34 cellular contexts compared by ENCODE assay signal in the genomic region with DNA sequence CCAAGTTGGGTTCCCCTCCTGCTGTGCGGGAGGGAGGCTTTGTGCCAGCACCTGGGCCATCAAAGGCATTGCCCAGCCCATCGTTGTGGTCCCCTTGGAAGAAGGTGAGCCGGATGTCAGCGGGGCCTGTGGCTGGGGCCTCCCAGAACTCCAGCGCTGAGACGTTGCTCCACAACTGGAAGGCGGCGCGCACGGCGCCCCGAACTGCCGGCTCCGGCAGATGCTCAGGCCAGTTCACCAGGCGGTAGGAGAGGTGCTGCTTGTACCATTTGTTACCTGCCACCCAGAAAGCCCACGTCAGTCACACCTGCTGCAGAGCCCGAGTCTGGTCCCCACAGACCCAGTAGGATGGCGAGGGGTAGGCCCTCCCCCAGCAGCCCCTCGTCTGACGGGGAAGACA. TPM values are rescaled to one million over a fixed set of nuclear protein-coding genes. Genes with fewer than 3 reads are reported as not detected.
DNase-seq lines count a peak whose midpoint lies in the region; TF ChIP-seq lines count a peak whose summit lies in the region.
"Had no signal": no experiment of that assay in that cellular context is flagged by ENCODE, and none has a peak within 500 bp of the region (broad histone marks: within the 10 kb centered on the region; RNA-seq: fewer than 3 reads in every experiment).

No MANE protein-coding gene starts in this region.

- H2BK15ac ChIP-seq in mesenchymal stem cell (ENCODE audit: low read depth, poor library complexity, severe bottlenecking) (peak overlapping the region; percentile 31), mesendoderm (replicated peaks; ENCODE audit: low read depth) (no peak overlapping the region)

- peak overlapping the region; percentile 97 for H3K27ac Mint-ChIP-seq in chondrocyte (ENCODE audit: unreplicated experiment)
- H3K27ac Mint-ChIP-seq: activated CD4-positive, alpha-beta T cell treated with anti-CD3 and anti-CD28 coated beads for 36 hours; activated naive CD8-positive, alpha-beta T cell treated with anti-CD3 and anti-CD28 coated beads, Interleukin-2, amount 10 ng/mL, durations not matched to agents 7 days and 5 days; T-helper 2 cell treated with Interferon-gamma antibody and Interleukin-4, amounts not matched to agents 5 μg/mL and 100 μg/mL, for 36 hours had no signal

- H3K27me3 ChIP-seq in BLaER1 = no peaks in the 10 kb centered on the region
- H3K27me3 ChIP-seq in mesenchymal stem cell (ENCODE audit: control insufficient read depth in 1 of 2, insufficient read depth in 1 of 2, low read length in 2 of 2) = peaks cover 40 to 79% of the 10 kb centered on the region in 2 experiments
- H3K27me3 ChIP-seq in stomach smooth muscle (ENCODE audit: control insufficient read depth in 1 of 2, insufficient read depth in 2 of 2, low read length in 2 of 2) = no peaks in the 10 kb centered on the region
- H3K27me3 ChIP-seq in mesendoderm (ENCODE audit: insufficient read depth, low read length, poor library complexity) = no peaks in the 10 kb centered on the region
- H3K27me3 ChIP-seq in brain microvascular endothelial cell (replicated peaks) = no peaks in the 10 kb centered on the region

- H4K91ac ChIP-seq in mesenchymal stem cell (ENCODE audit: low read length) = peak overlapping the region; percentile 9

- no peaks in the 10 kb centered on the region for H3K79me2 ChIP-seq in mesendoderm (ENCODE audit: control insufficient read depth, insufficient read depth, low read length)

- DNase-seq in chondrocyte (ENCODE audit: low spot score) (no peak), mesenchymal stem cell (no peak), ACHN (no peak), mesendoderm (no peak), brain microvascular endothelial cell (no peak)
- no peak for DNase-seq in activated naive CD4-positive, alpha-beta T cell treated with anti-CD3 and anti-CD28 coated beads, Interleukin-2, amount 50 U/mL, for 16 hours
- DNase-seq: activated CD4-positive, alpha-beta T cell treated with anti-CD3 and anti-CD28 coated beads for 36 hours; activated effector memory CD4-positive, alpha-beta T cell treated with anti-CD3 and anti-CD28 coated beads, Interleukin-2, amount 50 U/mL, for 16 hours; activated naive CD8-positive, alpha-beta T cell treated with anti-CD3 and anti-CD28 coated beads, Interleukin-2, amount 10 ng/mL, durations not matched to agents 7 days and 5 days; activated T-cell treated with anti-CD3 and anti-CD28 coated beads for 4 hours; AML-193; cerebellar nuclear complex; DMS153; effector CD4-positive, alpha-beta T cell; GOT3; head of caudate nucleus; MV-4-11; NCI-H1694; NCI-H510A treated with DMSO at 0.1 percent for 48 hours; PC-9; Right ventricle myocardium superior; stimulated activated naive CD8-positive, alpha-beta T cell treated with anti-CD3 and anti-CD28 coated beads, Interleukin-15, Interleukin-2, amounts not matched to agents 100 U/mL and 50 U/mL, for 24 hours had no signal

- H2AFZ ChIP-seq in mesenchymal stem cell (ENCODE audit: low read depth, low read length) = no peak overlapping the region
- H2AFZ ChIP-seq: PC-9 had no signal

- H3K4me1 ChIP-seq in BLaER1 (peaks cover 43% of the 10 kb centered on the region), mesenchymal stem cell (ENCODE audit: control insufficient read depth, insufficient read depth, low read depth, low read length) (peaks cover 4% of the 10 kb centered on the region), stomach smooth muscle (ENCODE audit: control insufficient read depth, insufficient read depth, low read length) (peaks cover 42% of the 10 kb centered on the region), mesendoderm (ENCODE audit: control insufficient read depth, low read depth, low read length) (no peaks in the 10 kb centered on the region)

- peak overlapping the region in 1 of 2 experiments; percentile 89 for H3K14ac ChIP-seq in mesenchymal stem cell (ENCODE audit: low read length in 2 of 2)

- no peaks in the 10 kb centered on the region for H3K36me3 ChIP-seq in BLaER1
- H3K36me3 ChIP-seq in mesenchymal stem cell (ENCODE audit: control insufficient read depth in 1 of 2, insufficient read depth in 2 of 2, low read depth in 1 of 2, low read length in 2 of 2) = no peaks in the 10 kb centered on the region
- peaks cover 3 to 5% of the 10 kb centered on the region in 2 donors for H3K36me3 ChIP-seq in stomach smooth muscle (ENCODE audit: control insufficient read depth in 2 of 2, insufficient read depth in 2 of 2, low read length in 2 of 2)
- H3K36me3 ChIP-seq in mesendoderm (ENCODE audit: control insufficient read depth, insufficient read depth, low read length) = no peaks in the 10 kb centered on the region
- H3K36me3 ChIP-seq in brain microvascular endothelial cell (replicated peaks) = no peaks in the 10 kb centered on the region

- peaks cover 36% of the 10 kb centered on the region for H3K4me1 Mint-ChIP-seq in chondrocyte (ENCODE audit: low read depth)
- H3K4me1 Mint-ChIP-seq: activated CD4-positive, alpha-beta T cell treated with anti-CD3 and anti-CD28 coated beads for 36 hours; activated naive CD8-positive, alpha-beta T cell treated with anti-CD3 and anti-CD28 coated beads, Interleukin-2, amount 10 ng/mL, durations not matched to agents 7 days and 5 days had no signal

- H3K4me3 ChIP-seq in BLaER1 (peak overlapping the region; percentile 32; the same call in 1 of the 2 replicates), mesenchymal stem cell (ENCODE audit: insufficient read depth in 1 of 2, low read depth in 1 of 2, low read length in 2 of 2) (no peak overlapping the region), stomach smooth muscle (ENCODE audit: low read length in 2 of 2) (no peak overlapping the region), mesendoderm (ENCODE audit: low read length) (no peak overlapping the region), brain microvascular endothelial cell (ENCODE audit: low read depth, low read length) (no peak overlapping the region)
- H3K4me3 ChIP-seq: lung, PC-9 had no signal

- H3K9me3 Mint-ChIP-seq in chondrocyte (ENCODE audit: low read depth) = no peaks in the 10 kb centered on the region
- H3K9me3 Mint-ChIP-seq: activated naive CD8-positive, alpha-beta T cell treated with anti-CD3 and anti-CD28 coated beads, Interleukin-2, amount 10 ng/mL, durations not matched to agents 7 days and 5 days; T-helper 2 cell treated with Interferon-gamma antibody and Interleukin-4, amounts not matched to agents 5 μg/mL and 100 μg/mL, for 36 hours had no signal

- in situ Hi-C loops in ACHN (cut with HindIII; ENCODE audit: low pct_ligation_motif_present, low pct_unique_long_range_greater_than_20kb, low sequenced_read_pairs) (no loop called here), brain microvascular endothelial cell (cut with HindIII; ENCODE audit: low pct_ligation_motif_present, low sequenced_read_pairs) (no loop called here)

- TF ChIP-seq CTCF in chondrocyte (IDR thresholded peaks at IDR 0.05) (no peak), brain microvascular endothelial cell (IDR thresholded peaks at IDR 0.05; ENCODE audit: low read depth, low read length, missing control alignments) (no peak)

- WGBS in mesenchymal stem cell = 92% methylated on average over 20 of the region's 20 CpGs
- WGBS in mesendoderm (ENCODE audit: extremely low coverage, insufficient coverage, low lambda C conversion rate) = no CpG with 5 or more reads among the region's 20 CpGs

- H3K9ac ChIP-seq in BLaER1 = peak overlapping the region; percentile 71
- H3K9ac ChIP-seq in mesenchymal stem cell (ENCODE audit: low read length) = no peak overlapping the region
- peak overlapping the region; percentile 34 to 64 for H3K9ac ChIP-seq in stomach smooth muscle (ENCODE audit: low read length in 2 of 2)
- no peak overlapping the region for H3K9ac ChIP-seq in mesendoderm (ENCODE audit: low read length)

- H3K4ac ChIP-seq in mesenchymal stem cell (ENCODE audit: low read depth in 1 of 2, low read length in 2 of 2) (no peak overlapping the region), mesendoderm (ENCODE audit: low read depth, low read length) (no peak overlapping the region)

- no peaks in the 10 kb centered on the region for H4K20me1 ChIP-seq in BLaER1

- no peak overlapping the region for H4K5ac ChIP-seq in mesendoderm (ENCODE audit: low read length)

- H2BK5ac ChIP-seq in mesenchymal stem cell (ENCODE audit: low read depth, low read length, poor library complexity, severe bottlenecking) (no peak overlapping the region), mesendoderm (ENCODE audit: low read length) (no peak overlapping the region)

- H3K18ac ChIP-seq in mesenchymal stem cell (ENCODE audit: low read depth in 1 of 2, low read length in 2 of 2) = peak overlapping the region; percentile 38 to 46
- H3K18ac ChIP-seq in mesendoderm (ENCODE audit: low read length) = no peak overlapping the region

- no peaks in the 10 kb centered on the region for H3K9me3 ChIP-seq in BLaER1
- H3K9me3 ChIP-seq in mesenchymal stem cell (ENCODE audit: control insufficient read depth, low read length) = no peaks in the 10 kb centered on the region
- no peaks in the 10 kb centered on the region for H3K9me3 ChIP-seq in stomach smooth muscle (ENCODE audit: control insufficient read depth in 2 of 2, low read length in 2 of 2)

- H2AK5ac ChIP-seq in mesenchymal stem cell (ENCODE audit: low read length, severe bottlenecking) = no peak overlapping the region
- H2AK5ac ChIP-seq in mesendoderm (ENCODE audit: low read length) = no peak overlapping the region

- H3K23ac ChIP-seq in mesenchymal stem cell (ENCODE audit: low read length in 2 of 2) (no peak overlapping the region), mesendoderm (ENCODE audit: low read length) (no peak overlapping the region)

- H3K4me2 ChIP-seq in BLaER1 = peak overlapping the region; percentile 85
- no peak overlapping the region for H3K4me2 ChIP-seq in mesenchymal stem cell (ENCODE audit: low read length, poor library complexity, severe bottlenecking)
- H3K4me2 ChIP-seq in mesendoderm (ENCODE audit: low read length) = no peak overlapping the region
- H3K4me2 ChIP-seq: PC-9 had no signal

- no peaks in the 10 kb centered on the region for H3K36me3 Mint-ChIP-seq in chondrocyte (ENCODE audit: low read depth)
- H3K36me3 Mint-ChIP-seq: activated naive CD8-positive, alpha-beta T cell treated with anti-CD3 and anti-CD28 coated beads, Interleukin-2, amount 10 ng/mL, durations not matched to agents 7 days and 5 days had no signal

- H3K27me3 Mint-ChIP-seq in chondrocyte (ENCODE audit: low read depth) = no peaks in the 10 kb centered on the region

- H2BK12ac ChIP-seq in mesenchymal stem cell (ENCODE audit: low read length in 2 of 2) = peak overlapping the region; percentile 53 to 85

- H3K79me1 ChIP-seq in mesenchymal stem cell (replicated peaks; ENCODE audit: low read length, poor library complexity, severe bottlenecking) (no peaks in the 10 kb centered on the region), mesendoderm (ENCODE audit: low read length) (no peaks in the 10 kb centered on the region)

- no peak overlapping the region for H2BK120ac ChIP-seq in mesenchymal stem cell (ENCODE audit: low read depth, low read length)
- no peak overlapping the region for H2BK120ac ChIP-seq in mesendoderm (ENCODE audit: low read depth, low read length)

- H3K56ac ChIP-seq in mesendoderm (ENCODE audit: low read length) = no peak overlapping the region

- no peak overlapping the region for H3K4me3 Mint-ChIP-seq in chondrocyte (ENCODE audit: unreplicated experiment)
- H3K4me3 Mint-ChIP-seq: activated CD4-positive, alpha-beta T cell treated with anti-CD3 and anti-CD28 coated beads for 36 hours; activated naive CD8-positive, alpha-beta T cell treated with anti-CD3 and anti-CD28 coated beads, Interleukin-2, amount 10 ng/mL, durations not matched to agents 7 days and 5 days; T-helper 2 cell treated with Interferon-gamma antibody and Interleukin-4, amounts not matched to agents 5 μg/mL and 100 μg/mL, for 36 hours had no signal

- H4K8ac ChIP-seq in mesenchymal stem cell (ENCODE audit: low read length) (no peak overlapping the region), mesendoderm (ENCODE audit: low read depth, low read length) (no peak overlapping the region)

- H3K27ac ChIP-seq in BLaER1 (peak overlapping the region; percentile 86), mesenchymal stem cell (ENCODE audit: low read length, poor library complexity, severe bottlenecking) (no peak overlapping the region), stomach smooth muscle (ENCODE audit: low read length) (peak overlapping the region; percentile 99), mesendoderm (ENCODE audit: low read depth, low read length) (no peak overlapping the region), brain microvascular endothelial cell (no peak overlapping the region)
- H3K27ac ChIP-seq: HL-60, PC-9 had no signal

RNA-seq across cellular contexts. Expression of gene C17orf50, which starts 12.4 kb away (rescaled TPM):
- total RNA-seq in chondrocyte = not detected in 3 replicates
- not detected for polyA plus RNA-seq in mesenchymal stem cell (2013, experiment 1 of 2)
- polyA plus RNA-seq in mesenchymal stem cell (2013, experiment 2 of 2) = not detected
- not detected for polyA plus RNA-seq in mesendoderm (2013, experiment 1 of 2)
- polyA plus RNA-seq in mesendoderm (2013, experiment 2 of 2) = not detected
- total RNA-seq: A172; activated CD4-positive, alpha-beta T cell treated with anti-CD3 and anti-CD28 coated beads for 36 hours; activated naive CD8-positive, alpha-beta T cell treated with anti-CD3 and anti-CD28 coated beads, Interleukin-2, amount 10 ng/mL, durations not matched to agents 7 days and 5 days; fibroblast of villous mesenchyme; LHCN-M2; mucosa of gallbladder; PC-9; progenitor cell of endocrine pancreas; Right ventricle myocardium superior; urinary bladder had no signal
- polyA plus RNA-seq: keratinocyte, urinary bladder had no signal

RNA-seq across cellular contexts. Expression of gene GAS2L2, which starts 20.1 kb away (rescaled TPM):
- not detected in 3 replicates for total RNA-seq in chondrocyte
- not detected for polyA plus RNA-seq in mesenchymal stem cell (2013, experiment 1 of 2)
- not detected for polyA plus RNA-seq in mesenchymal stem cell (2013, experiment 2 of 2)
- 0.03 TPM for polyA plus RNA-seq in mesendoderm (2013, experiment 1 of 2)
- 0.01 TPM for polyA plus RNA-seq in mesendoderm (2013, experiment 2 of 2)
- total RNA-seq: A172, fibroblast of villous mesenchyme, LHCN-M2, mucosa of gallbladder, PC-9, urinary bladder had no signal

RNA-seq across cellular contexts. Expression of gene MMP28, which starts 22.3 kb away (rescaled TPM):
- total RNA-seq in chondrocyte = 5.1 to 8.6 TPM (median 7.9 TPM) in 3 replicates
- 4.8 TPM for polyA plus RNA-seq in mesenchymal stem cell (2013, experiment 1 of 2)
- 4.7 TPM for polyA plus RNA-seq in mesenchymal stem cell (2013, experiment 2 of 2)
- not detected for polyA plus RNA-seq in mesendoderm (2013, experiment 1 of 2)
- not detected for polyA plus RNA-seq in mesendoderm (2013, experiment 2 of 2)
- total RNA-seq: LHCN-M2 had no signal

RNA-seq across cellular contexts. Expression of gene TAF15, which starts 36.2 kb away (rescaled TPM):
- 123 to 168 TPM (median 135 TPM) in 3 replicates for total RNA-seq in chondrocyte
- polyA plus RNA-seq in mesenchymal stem cell (2013, experiment 1 of 2) = 77.4 TPM
- 77.5 TPM for polyA plus RNA-seq in mesenchymal stem cell (2013, experiment 2 of 2)
- polyA plus RNA-seq in mesendoderm (2013, experiment 1 of 2) = 193 TPM
- polyA plus RNA-seq in mesendoderm (2013, experiment 2 of 2) = 195 TPM

RNA-seq across cellular contexts. Expression of gene RASL10B, which starts 41.7 kb away (rescaled TPM):
- 8.4 to 21.3 TPM (median 19.1 TPM) in 3 replicates for total RNA-seq in chondrocyte
- polyA plus RNA-seq in mesenchymal stem cell (2013, experiment 1 of 2) = 19.0 TPM
- 18.7 TPM for polyA plus RNA-seq in mesenchymal stem cell (2013, experiment 2 of 2)
- 10.0 TPM for polyA plus RNA-seq in mesendoderm (2013, experiment 1 of 2)
- 10.2 TPM for polyA plus RNA-seq in mesendoderm (2013, experiment 2 of 2)

Comparison
In these comparisons a context has a peak if more than half of its experiments do, and no peak if none do; other contexts are left out.
1. H3K27ac ChIP-seq: peak in BLaER1 (single experiment) and stomach smooth muscle (single experiment); none in mesenchymal stem cell (single experiment), mesendoderm (single experiment) and brain microvascular endothelial cell (single experiment).
2. H3K9ac ChIP-seq: peak in BLaER1 (single experiment) and stomach smooth muscle (2 of 2); none in mesenchymal stem cell (single experiment) and mesendoderm (single experiment).